Comparison of ENCODE assay signal across 6 cellular contexts in genomic region chr1:1274299-1274930, GRCh38. TPM values are rescaled to one million over a fixed set of nuclear protein-coding genes. Genes with fewer than 3 reads are reported as not detected.
A peak's percentile ranks its signal among the peaks of the same experiment; 100 is the strongest.
DNase-seq lines count a peak whose midpoint lies in the region; ATAC-seq and TF ChIP-seq lines count a peak whose summit lies in the region.

No MANE protein-coding gene starts in this region.

- H3K9me3 ChIP-seq in A673 (ENCODE audit: low read depth, low read length, poor library complexity, severe bottlenecking) = no peaks in the 10 kb centered on the region
- no peaks in the 10 kb centered on the region for H3K9me3 ChIP-seq in MM.1S (replicated peaks; ENCODE audit: insufficient read depth, low read length)
- H3K9me3 ChIP-seq in upper lobe of left lung = no peaks in the 10 kb centered on the region

- H2AFZ ChIP-seq in MM.1S (ENCODE audit: low read length) = peak overlapping the region; percentile 92

- H3K9me2 ChIP-seq in MM.1S (replicated peaks; ENCODE audit: insufficient read depth, low read length) = no peaks in the 10 kb centered on the region

- H3K4me3 ChIP-seq in A673 (ENCODE audit: low read depth, low read length, poor library complexity, severe bottlenecking) (peak overlapping the region; percentile 86), MM.1S (ENCODE audit: low read length) (peak overlapping the region; percentile 97), upper lobe of left lung (peak overlapping the region; percentile 81 to 99 (median 90))

- H4K20me1 ChIP-seq in MM.1S (ENCODE audit: insufficient read depth, low read length) = no peaks in the 10 kb centered on the region; the same call in 1 of the 2 replicates

- no peak for TF ChIP-seq POLR2A in upper lobe of left lung (IDR thresholded peaks at IDR 0.05)

- H3K36me3 ChIP-seq in A673 (ENCODE audit: insufficient read depth, low read length, poor library complexity, severe bottlenecking) = peaks cover 9% of the 10 kb centered on the region
- H3K36me3 ChIP-seq in MM.1S (replicated peaks; ENCODE audit: insufficient read depth, low read length) = no peaks in the 10 kb centered on the region
- H3K36me3 ChIP-seq in upper lobe of left lung = no peaks in the 10 kb centered on the region

- H3K79me2 ChIP-seq in MM.1S (ENCODE audit: low read length) = peaks cover 40% of the 10 kb centered on the region

- WGBS in upper lobe of left lung, 2 donors = 49 to 66% methylated on average over 6 to 15 of the region's 31 CpGs

- POLR2A ChIA-PET in A673 (lab: Charles Lee; ENCODE audit: low non-redundant PET) = no interaction called here

- ATAC-seq in left cardiac atrium (peak; percentile 1 to 3), upper lobe of left lung (ENCODE audit: low FRiP score in 2 of 2) (no peak), HG02870 (IDR thresholded peaks at IDR 0.05; ENCODE audit: unreplicated experiment) (no peak)

- DNase-seq in A673 (ENCODE audit: low spot score) = no peak
- no peak for DNase-seq in MM.1S
- no peak for DNase-seq in left cardiac atrium
- no peak for DNase-seq in upper lobe of left lung
- DNase-seq in NCI-H510A (lab: John Stamatoyannopoulos, UW) = no peak

- H3F3A ChIP-seq in MM.1S (ENCODE audit: insufficient read depth, low read length) = no peaks in the 10 kb centered on the region

- peak overlapping the region; percentile 60 for H3K9ac ChIP-seq in MM.1S (ENCODE audit: low read length)

- BruUV-seq in A673 (replicated peaks; lab: Mats Ljungman, UMichigan) = TSS peak; percentile 21

- CTCF ChIA-PET in A673 (lab: Charles Lee) = no interaction called here

- H3K4me2 ChIP-seq in MM.1S (ENCODE audit: low read depth, low read length) = peak overlapping the region; percentile 100

- no peak for TF ChIP-seq EP300 in upper lobe of left lung (IDR thresholded peaks at IDR 0.05)

- intact Hi-C loops in A673 (cut with micrococcal nuclease; ENCODE audit: unreplicated experiment) = no loop called here
- intact Hi-C loops in left cardiac atrium (cut with DNase I) = no loop called here

- no peaks in the 10 kb centered on the region for H3K27me3 ChIP-seq in A673 (replicated peaks; ENCODE audit: insufficient read depth, low read depth, low read length, poor library complexity)
- no peaks in the 10 kb centered on the region; the same call in 1 of the 2 replicates for H3K27me3 ChIP-seq in MM.1S (replicated peaks; ENCODE audit: insufficient read depth, low read length)
- no peaks in the 10 kb centered on the region for H3K27me3 ChIP-seq in upper lobe of left lung

- no peak for TF ChIP-seq CTCF in A673 (conservative IDR thresholded peaks at IDR 0.05; ENCODE audit: low read depth, low read length)
- no peak for TF ChIP-seq CTCF in MM.1S (IDR thresholded peaks at IDR 0.05; ENCODE audit: low read length)
- no peak for TF ChIP-seq CTCF in upper lobe of left lung (IDR thresholded peaks at IDR 0.05)

- H3K27ac ChIP-seq in A673 (ENCODE audit: low read depth, low read length, poor library complexity, severe bottlenecking) (peak overlapping the region; percentile 82), MM.1S (ENCODE audit: low read length) (no peak overlapping the region), upper lobe of left lung (peak overlapping the region in 3 of 4 donors; percentile 83 to 91 (median 83))

- H3K4me1 ChIP-seq in A673 (ENCODE audit: insufficient read depth, low read length, poor library complexity, severe bottlenecking) (peaks cover 8% of the 10 kb centered on the region), MM.1S (ENCODE audit: low read length) (peaks cover 10% of the 10 kb centered on the region), upper lobe of left lung (peaks cover 37 to 50% (median 38%) of the 10 kb centered on the region in 4 donors)

RNA-seq across cellular contexts. Expression of gene UBE2J2, which starts 0.8 kb away (rescaled TPM):
- total RNA-seq in A673 (2021) = 86.4 and 92.8 TPM in 2 replicates
- 10 to 100 TPM; 35.9 to 41.5 TPM for total RNA-seq in left cardiac atrium
- 10 to 100 TPM; 41.5 to 88.0 (median 50.5) TPM for total RNA-seq in upper lobe of left lung

RNA-seq across cellular contexts. Expression of gene SCNN1D, which starts 5.8 kb away (rescaled TPM):
- total RNA-seq in A673 (2021) (4.5 and 13.0 TPM in 2 replicates), left cardiac atrium (1 to 10 TPM; 3.5 to 4.1 TPM), upper lobe of left lung (10 to 100 TPM in 1 of 6 donors, 1 to 10 TPM in 4, under 1 TPM in 1; 0.91 to 17.8 (median 2.7) TPM)

RNA-seq across cellular contexts. Expression of gene C1QTNF12, which starts 27.9 kb away (rescaled TPM):
- total RNA-seq in A673 (2021) (2.9 and 4.4 TPM in 2 replicates), left cardiac atrium (1 to 10 TPM in 1 of 2 donors, not detected in 1; 1.5 TPM), upper lobe of left lung (1 to 10 TPM in 4 of 6 donors, not detected in 2; 1.9 to 6.3 (median 2.8) TPM)

RNA-seq across cellular contexts. Expression of gene ACAP3, which starts 33.3 kb away (rescaled TPM):
- 67.6 and 71.9 TPM in 2 replicates for total RNA-seq in A673 (2021)
- total RNA-seq in left cardiac atrium = 10 to 100 TPM; 36.2 to 46.7 TPM
- total RNA-seq in upper lobe of left lung = 100 to 1,000 TPM in 2 of 6 donors, 10 to 100 TPM in 4; 33.5 to 166 (median 60.1) TPM

RNA-seq across cellular contexts. Expression of gene PUSL1, which starts 34.0 kb away (rescaled TPM):
- total RNA-seq in A673 (2021) (28.5 and 31.3 TPM in 2 replicates), left cardiac atrium (10 to 100 TPM; 11.4 to 12.2 TPM), upper lobe of left lung (10 to 100 TPM; 16.8 to 38.8 (median 23.0) TPM)

Comparison
In these comparisons a context has a peak if more than half of its experiments do, and no peak if none do; other contexts are left out.
1. ATAC-seq: peak in left cardiac atrium (2 of 2); none in upper lobe of left lung (0 of 2) and HG02870 (single experiment).
2. Peak in every context shown above with its lines, with median percentiles within 50 percentile points of each other: H3K4me3 ChIP-seq.